ENCODE assay signal across 8 cellular contexts in the genomic region with DNA sequence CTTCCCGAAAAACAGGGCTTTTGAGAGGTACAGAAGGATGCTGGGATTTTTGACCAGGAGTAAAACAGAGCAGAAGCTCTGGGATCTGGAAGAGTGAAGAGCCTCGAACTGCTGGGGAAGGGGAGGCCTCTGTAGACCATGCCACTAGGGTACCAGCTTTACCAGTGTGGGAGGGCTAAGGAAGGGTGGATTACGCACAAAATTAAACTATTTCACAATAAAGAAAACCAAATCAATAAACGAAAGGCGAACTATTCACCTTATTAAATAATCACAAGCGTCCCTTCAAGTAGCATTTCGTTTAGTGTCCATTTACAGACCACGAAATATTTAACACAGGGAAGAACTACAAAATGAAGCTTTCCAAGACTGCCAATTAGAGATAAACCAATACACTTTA. TPM values are rescaled to one million over a fixed set of nuclear protein-coding genes. Genes with fewer than 3 reads are reported as not detected.
DNase-seq lines count a peak whose midpoint lies in the region; ATAC-seq and TF ChIP-seq lines count a peak whose summit lies in the region.

No MANE protein-coding gene starts in this region.

- peaks cover 16% of the 10 kb centered on the region in 2 experiments; a peak in 2 of 4 replicates for H3K4me1 ChIP-seq in SK-N-SH (ENCODE audit: control insufficient read depth in 1 of 2, insufficient read depth in 2 of 2, low read depth in 1 of 2, low read length in 1 of 2)
- H3K4me1 ChIP-seq in fibroblast of lung (ENCODE audit: control insufficient read depth, extremely low read depth, insufficient read depth, low read length): peaks cover 4% of the 10 kb centered on the region
- peaks cover 9% of the 10 kb centered on the region for H3K4me1 ChIP-seq in rectal smooth muscle tissue (ENCODE audit: control insufficient read depth, insufficient read depth, low read length)

- H3K4me2 ChIP-seq in SK-N-SH: peak overlapping the region; percentile 89
- peak overlapping the region; percentile 93 for H3K4me2 ChIP-seq in fibroblast of lung (ENCODE audit: extremely low read depth, insufficient read depth, low read length)

- no peaks in the 10 kb centered on the region for H3K9me2 ChIP-seq in SK-N-SH

- H3K4me3 ChIP-seq in GM12865 (ENCODE audit: low read depth, low read length): peak overlapping the region; percentile 69
- peak overlapping the region; percentile 63 to 77 for H3K4me3 ChIP-seq in SK-N-SH (ENCODE audit: low read depth in 2 of 2, low read length in 1 of 2)
- H3K4me3 ChIP-seq in fibroblast of lung (replicated peaks in 1 of 4; ENCODE audit: control extremely low read depth in 1 of 4, insufficient read depth in 1 of 4, low read depth in 3 of 4, low read length in 4 of 4): peak overlapping the region; percentile 77 to 94 (median 82)
- peak overlapping the region; percentile 96 for H3K4me3 ChIP-seq in rectal smooth muscle tissue (ENCODE audit: low read length)

- H3K27ac ChIP-seq in SK-N-SH (ENCODE audit: low read depth in 2 of 2, low read length in 1 of 2): peak overlapping the region; percentile 87 to 94
- H3K27ac ChIP-seq in fibroblast of lung (ENCODE audit: insufficient read depth, low read length): peak overlapping the region; percentile 97
- H3K27ac ChIP-seq in rectal smooth muscle tissue (ENCODE audit: low read depth, low read length): peak overlapping the region; percentile 99

- no peak for TF ChIP-seq EP300 in SK-N-SH (IDR thresholded peaks at IDR 0.05; ENCODE audit: borderline replicate concordance in 1 of 2, low read depth in 1 of 2, low read length in 1 of 2)

- H2AFZ ChIP-seq in SK-N-SH (ENCODE audit: low read depth): peak overlapping the region; percentile 66
- peak overlapping the region; percentile 97 for H2AFZ ChIP-seq in fibroblast of lung (ENCODE audit: low read length)

- TF ChIP-seq CTCF in GM12865 (IDR thresholded peaks at IDR 0.05; ENCODE audit: insufficient read depth, low read depth, low read length, missing control alignments): no peak
- no peak for TF ChIP-seq CTCF in SK-N-SH (IDR thresholded peaks at IDR 0.05)
- no peak for TF ChIP-seq CTCF in fibroblast of lung (conservative IDR thresholded peaks at IDR 0.05 in 1 of 2, IDR thresholded peaks at IDR 0.05 in 1 of 2; ENCODE audit: low read depth in 1 of 2, low read length in 2 of 2)

- POLR2A ChIA-PET in SK-N-SH (lab: Yijun Ruan, JAX): interaction anchor here (1.1 to 1.5 kb wide), 3 partner anchors 9 to 37 kb away, joined by 3 read pairs; no protein-coding TSS in a partner anchor

- DNase-seq in GM12865 (ENCODE audit: low read depth): no peak
- DNase-seq in SK-N-SH: peak; percentile 42
- DNase-seq in fibroblast of lung (ENCODE audit: low read depth in 2 of 2): no peak
- no peak for DNase-seq in germinal center (ENCODE audit: low spot score)
- DNase-seq in activated CD8-positive, alpha-beta memory T cell treated with anti-CD3 and anti-CD28 coated beads, Interleukin-2, amount 50 U/mL, for 48 hours: no peak
- DNase-seq in COLO668 (lab: John Stamatoyannopoulos, UW; ENCODE audit: unreplicated experiment): no peak

- no peaks in the 10 kb centered on the region for H3K9me3 ChIP-seq in SK-N-SH
- H3K9me3 ChIP-seq in fibroblast of lung (ENCODE audit: control insufficient read depth, insufficient read depth, low read depth, low read length): no peaks in the 10 kb centered on the region

- WGBS in SK-N-SH (ENCODE audit: low lambda C conversion rate): 16% methylated on average over 8 of the region's 8 CpGs

- TF ChIP-seq RAD21 in SK-N-SH (IDR thresholded peaks at IDR 0.05; ENCODE audit: low read length): no peak

- no peaks in the 10 kb centered on the region for H4K20me1 ChIP-seq in SK-N-SH (ENCODE audit: insufficient read depth)
- no peaks in the 10 kb centered on the region for H4K20me1 ChIP-seq in fibroblast of lung (ENCODE audit: control insufficient read depth, extremely low read depth, insufficient read depth, low read length)

- H3K9ac ChIP-seq in SK-N-SH (peak overlapping the region; percentile 84), fibroblast of lung (ENCODE audit: insufficient read depth, low read length) (peak overlapping the region; percentile 95), rectal smooth muscle tissue (ENCODE audit: low read length) (no peak overlapping the region)

- H3K27me3 ChIP-seq in SK-N-SH (ENCODE audit: insufficient read depth) (no peaks in the 10 kb centered on the region), fibroblast of lung (ENCODE audit: control insufficient read depth, insufficient read depth, low read length) (no peaks in the 10 kb centered on the region), rectal smooth muscle tissue (ENCODE audit: control insufficient read depth, insufficient read depth, low read length) (no peaks in the 10 kb centered on the region)

- H3K79me2 ChIP-seq in SK-N-SH (ENCODE audit: insufficient read depth) (peaks cover 17% of the 10 kb centered on the region; the same call in 1 of the 2 replicates), fibroblast of lung (ENCODE audit: control insufficient read depth, insufficient read depth, low read length) (peaks cover 11% of the 10 kb centered on the region)

- H3K36me3 ChIP-seq in SK-N-SH (replicated peaks in 1 of 2; ENCODE audit: control insufficient read depth in 1 of 2, insufficient read depth in 2 of 2, low read length in 1 of 2): peaks cover 19 to 33% of the 10 kb centered on the region in 2 experiments
- H3K36me3 ChIP-seq in fibroblast of lung (ENCODE audit: control insufficient read depth, insufficient read depth, low read length): peaks cover 4% of the 10 kb centered on the region
- peaks cover 7% of the 10 kb centered on the region for H3K36me3 ChIP-seq in rectal smooth muscle tissue (ENCODE audit: control insufficient read depth, insufficient read depth, low read length)

- CTCF ChIA-PET in SK-N-SH (lab: Yijun Ruan, JAX): interaction anchor here (0.7 to 1.1 kb wide), 3 partner anchors 17 to 1323 kb away, joined by 3 read pairs; no protein-coding TSS in a partner anchor

- no peaks in the 10 kb centered on the region for H3F3A ChIP-seq in SK-N-SH (replicated peaks; ENCODE audit: insufficient read depth)

- no peak for ATAC-seq in HG02763 (IDR thresholded peaks at IDR 0.05; ENCODE audit: unreplicated experiment)

TF ChIP-seq in SK-N-SH, 30 proteins besides CTCF, POLR2A, EP300 and RAD21:
- no peak for TF ChIP-seq SIN3A (IDR thresholded peaks at IDR 0.05; ENCODE audit: borderline replicate concordance, low read depth, low read length)
- TF ChIP-seq, protein P1, sequence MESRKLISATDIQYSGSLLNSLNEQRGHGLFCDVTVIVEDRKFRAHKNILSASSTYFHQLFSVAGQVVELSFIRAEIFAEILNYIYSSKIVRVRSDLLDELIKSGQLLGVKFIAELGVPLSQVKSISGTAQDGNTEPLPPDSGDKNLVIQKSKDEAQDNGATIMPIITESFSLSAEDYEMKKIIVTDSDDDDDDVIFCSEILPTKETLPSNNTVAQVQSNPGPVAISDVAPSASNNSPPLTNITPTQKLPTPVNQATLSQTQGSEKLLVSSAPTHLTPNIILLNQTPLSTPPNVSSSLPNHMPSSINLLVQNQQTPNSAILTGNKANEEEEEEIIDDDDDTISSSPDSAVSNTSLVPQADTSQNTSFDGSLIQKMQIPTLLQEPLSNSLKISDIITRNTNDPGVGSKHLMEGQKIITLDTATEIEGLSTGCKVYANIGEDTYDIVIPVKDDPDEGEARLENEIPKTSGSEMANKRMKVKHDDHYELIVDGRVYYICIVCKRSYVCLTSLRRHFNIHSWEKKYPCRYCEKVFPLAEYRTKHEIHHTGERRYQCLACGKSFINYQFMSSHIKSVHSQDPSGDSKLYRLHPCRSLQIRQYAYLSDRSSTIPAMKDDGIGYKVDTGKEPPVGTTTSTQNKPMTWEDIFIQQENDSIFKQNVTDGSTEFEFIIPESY (IDR thresholded peaks at IDR 0.05; ENCODE audit: borderline replicate concordance, low read depth): 0 out of 2 replicates have a peak, but pooled peaks have one; percentile 12

RNA-seq across cellular contexts. Expression of a gene that starts 0.7 kb away (rescaled TPM):
- polyA plus RNA-seq in SK-N-SH (2012; rRNA removed) (69.0 and 77.0 TPM in 2 replicates), fibroblast of lung (73.1 and 99.4 TPM in 2 replicates)
- polyA plus RNA-seq in SK-N-SH (2012; cell fraction: cytosol; rRNA removed): 63.3 and 64.2 TPM in 2 replicates
- 77.6 and 114 TPM in 2 replicates for polyA plus RNA-seq in SK-N-SH (2012; cell fraction: nucleus; rRNA removed)
- total RNA-seq in fibroblast of lung: 56.5 and 60.6 TPM in 2 replicates
- polyA plus RNA-seq in fibroblast of lung (2012): 65.2 and 79.0 TPM in 2 replicates
- polyA minus RNA-seq in fibroblast of lung (ENCODE audit: low replicate concordance): 19.0 and 20.2 TPM in 2 replicates

RNA-seq across cellular contexts. Expression of a gene that starts 18.6 kb away (rescaled TPM):
- polyA plus RNA-seq in SK-N-SH (2012; rRNA removed) (26.5 and 31.1 TPM in 2 replicates), fibroblast of lung (34.5 and 45.5 TPM in 2 replicates)
- 48.1 and 71.8 TPM in 2 replicates for polyA plus RNA-seq in SK-N-SH (2012; cell fraction: cytosol; rRNA removed)
- 2.6 and 5.8 TPM in 2 replicates for polyA plus RNA-seq in SK-N-SH (2012; cell fraction: nucleus; rRNA removed)
- total RNA-seq in fibroblast of lung: 33.0 and 35.2 TPM in 2 replicates
- 76.0 and 83.4 TPM in 2 replicates for polyA plus RNA-seq in fibroblast of lung (2012)
- polyA minus RNA-seq in fibroblast of lung (ENCODE audit: low replicate concordance): 1.6 and 2.3 TPM in 2 replicates

RNA-seq across cellular contexts. Expression of a gene that starts 23.1 kb away (rescaled TPM):
- polyA plus RNA-seq in SK-N-SH (2012; rRNA removed): 18.6 and 21.3 TPM in 2 replicates
- polyA plus RNA-seq in SK-N-SH (2012; cell fraction: cytosol; rRNA removed): 14.1 and 18.5 TPM in 2 replicates
- 7.5 and 10.6 TPM in 2 replicates for polyA plus RNA-seq in SK-N-SH (2012; cell fraction: nucleus; rRNA removed)
- 13.4 and 18.3 TPM in 2 replicates for total RNA-seq in fibroblast of lung
- polyA plus RNA-seq in fibroblast of lung: 17.2 and 17.3 TPM in 2 replicates
- 11.4 TPM in 2 replicates for polyA plus RNA-seq in fibroblast of lung (2012)
- 12.4 and 14.3 TPM in 2 replicates for polyA minus RNA-seq in fibroblast of lung (ENCODE audit: low replicate concordance)
